Comparison of ENCODE assay signal across 8 cellular contexts in genomic region chr6:44100088-44100550, GRCh38. TPM values are rescaled to one million over a fixed set of nuclear protein-coding genes. Genes with fewer than 3 reads are reported as not detected.
A peak's percentile ranks its signal among the peaks of the same experiment; 100 is the strongest.
DNase-seq lines count a peak whose midpoint lies in the region; ATAC-seq and TF ChIP-seq lines count a peak whose summit lies in the region.

No MANE protein-coding gene starts in this region.

- DNase-seq in SIG-M5 treated with dmso at 0.1 percent for 504 hours (lab: John Stamatoyannopoulos, UW; ENCODE audit: unreplicated experiment) = peak; percentile 29
- no peak for DNase-seq in SIG-M5 (lab: John Stamatoyannopoulos, UW)
- DNase-seq in NCI-H460 (ENCODE audit: extremely low read depth, low read depth) = peak; percentile 4
- DNase-seq in cardiac fibroblast (ENCODE audit: low read depth in 2 of 2) = peak; percentile 52 to 53
- DNase-seq in myocyte (ENCODE audit: low read depth) = peak; percentile 46
- no peak for DNase-seq in T-helper 9 cell

- no peak overlapping the region for H3K4me3 ChIP-seq in cardiac fibroblast (replicated peaks in 1 of 2; ENCODE audit: low read depth in 2 of 2, low read length in 2 of 2)

- ATAC-seq in HG03095 (IDR thresholded peaks at IDR 0.05; ENCODE audit: unreplicated experiment) (no peak), GM18867 (IDR thresholded peaks at IDR 0.05; ENCODE audit: unreplicated experiment) (no peak)

- peak; percentile 82 for TF ChIP-seq CTCF in cardiac fibroblast (IDR thresholded peaks at IDR 0.05; ENCODE audit: low read depth, low read length)

RNA-seq across cellular contexts. Expression of gene MRPL14, which starts 27.1 kb away (rescaled TPM):
- 41.4 and 43.9 TPM in 2 replicates for total RNA-seq in NCI-H460 (2014; rRNA removed; shearing (Covaris generic))
- 55.4 and 92.6 TPM in 2 replicates for polyA plus RNA-seq in NCI-H460 (2014; cell fraction: nucleus; rRNA removed)
- total RNA-seq in myocyte = 66.6 and 68.6 TPM in 2 replicates
- 107 TPM for polyA plus RNA-seq in myocyte (2012)

RNA-seq across cellular contexts. Expression of gene TMEM63B, which starts 27.2 kb away (rescaled TPM):
- total RNA-seq in NCI-H460 (2014; rRNA removed; shearing (Covaris generic)) = 17.7 and 17.8 TPM in 2 replicates
- 24.8 and 31.5 TPM in 2 replicates for polyA plus RNA-seq in NCI-H460 (2014; cell fraction: nucleus; rRNA removed)
- total RNA-seq in myocyte = 45.2 and 46.7 TPM in 2 replicates
- polyA plus RNA-seq in myocyte (2012) = 72.4 TPM

RNA-seq across cellular contexts. Expression of gene CAPN11, which starts 58.5 kb away (rescaled TPM):
- total RNA-seq in NCI-H460 (2014; rRNA removed; shearing (Covaris generic)) = not detected in 2 replicates
- polyA plus RNA-seq in NCI-H460 (2014; cell fraction: nucleus; rRNA removed) = not detected in 2 replicates
- total RNA-seq in myocyte = 0.31 and 1.0 TPM in 2 replicates
- polyA plus RNA-seq in myocyte (2012) = 0.15 TPM

Comparison
In these comparisons a context has a peak if more than half of its experiments do, and no peak if none do; other contexts are left out.
1. DNase-seq: peak in SIG-M5 treated with dmso at 0.1 percent for 504 hours (single experiment), NCI-H460 (single experiment), cardiac fibroblast (2 of 2) and myocyte (single experiment); none in SIG-M5 (single experiment) and T-helper 9 cell (single experiment).